1 cellular context compared by ENCODE assay signal in genomic region chr3:187025656-187026320, GRCh38.
TF ChIP-seq lines count a peak whose summit lies in the region.

No MANE protein-coding gene starts in this region.

TF ChIP-seq in K562, 482 proteins besides CTCF, POLR2A, EP300 and RAD21 (continued from another document and continues in another):
- TF ChIP-seq AFF1 (IDR thresholded peaks at IDR 0.05; ENCODE audit: low read depth in 1 of 2, partially characterized antibody in 2 of 2) (no peak), KLF16 (IDR thresholded peaks at IDR 0.05) (0 out of 2 replicates have a peak, but pooled peaks have one; percentile 6), RNF219 (CRISPR knock-in tag; IDR thresholded peaks at IDR 0.05) (no peak), E2F8 (IDR thresholded peaks at IDR 0.05; ENCODE audit: low read depth, partially characterized antibody) (no peak), PKNOX1 (IDR thresholded peaks at IDR 0.05) (peak; percentile 64; the same call in 1 of the 2 replicates), ZBTB26 (CRISPR knock-in tag; IDR thresholded peaks at IDR 0.05) (no peak), ZNF592 (IDR thresholded peaks at IDR 0.05) (peak; percentile 57; the same call in 1 of the 2 replicates), TAL1 (IDR thresholded peaks at IDR 0.05) (0 out of 2 replicates have a peak, but pooled peaks have one; percentile 13), ZBTB17 (CRISPR knock-in tag; IDR thresholded peaks at IDR 0.05) (no peak), PBX2 (CRISPR knock-in tag; IDR thresholded peaks at IDR 0.05; ENCODE audit: low read depth) (no peak), PBX2 (tag; conservative IDR thresholded peaks at IDR 0.05; ENCODE audit: low read depth) (peak; percentile 89), NR2C2 (CRISPR knock-in tag; IDR thresholded peaks at IDR 0.05) (no peak), NR2C2 (tag; IDR thresholded peaks at IDR 0.05) (peak; percentile 50; the same call in 1 of the 2 replicates), PML (IDR thresholded peaks at IDR 0.05; ENCODE audit: low read length) (no peak), MTA2 (IDR thresholded peaks at IDR 0.05; ENCODE audit: low read depth) (no peak), ZFP91 (CRISPR knock-in tag; IDR thresholded peaks at IDR 0.05) (no peak), ARID1B (IDR thresholded peaks at IDR 0.05) (peak; percentile 51), GTF2B (IDR thresholded peaks at IDR 0.05; ENCODE audit: extremely low read depth, insufficient read length) (no peak), GATAD2B (IDR thresholded peaks at IDR 0.05; ENCODE audit: borderline replicate concordance) (no peak), KDM4B (IDR thresholded peaks at IDR 0.05; ENCODE audit: borderline replicate concordance in 2 of 2, low read depth in 1 of 2) (no peak), SLC30A9 (CRISPR knock-in tag; IDR thresholded peaks at IDR 0.05) (no peak), SNRNP70 (optimal IDR thresholded peaks at IDR 0.05; ENCODE audit: low read depth, low read length) (no peak), GATA2 (CRISPR knock-in tag; IDR thresholded peaks at IDR 0.05) (no peak), FOXM1 (IDR thresholded peaks at IDR 0.05; ENCODE audit: low read depth) (no peak), FOXM1 (CRISPR knock-in tag; IDR thresholded peaks at IDR 0.05; ENCODE audit: low read depth) (no peak), NFE2 (IDR thresholded peaks at IDR 0.05; ENCODE audit: low read depth) (peak; percentile 33; the same call in 1 of the 2 replicates), ZNF76 (CRISPR knock-in tag; IDR thresholded peaks at IDR 0.05; ENCODE audit: borderline replicate concordance) (no peak), DMBX1 (CRISPR knock-in tag; IDR thresholded peaks at IDR 0.05; ENCODE audit: borderline replicate concordance) (peak; percentile 18; the same call in 1 of the 2 replicates), HDAC2 (IDR thresholded peaks at IDR 0.05) (no peak), RBM39 (optimal IDR thresholded peaks at IDR 0.05; ENCODE audit: low read depth, low read length) (no peak)
